5 cellular contexts compared by ENCODE assay signal in genomic region chr5:41183331-41183730, GRCh38. TPM values are rescaled to one million over a fixed set of nuclear protein-coding genes. Genes with fewer than 3 reads are reported as not detected.
"Had no signal": no experiment of that assay in that cellular context is flagged by ENCODE, and none has a peak within 500 bp of the region (broad histone marks: within the 10 kb centered on the region; RNA-seq: fewer than 3 reads in every experiment).

No MANE protein-coding gene starts in this region.

RNA-seq across cellular contexts. Expression of gene C6, which starts 30.0 kb away (rescaled TPM):
- total RNA-seq: activated CD8-positive, alpha-beta T cell treated with anti-CD3 and anti-CD28 coated beads for 36 hours; activated naive CD8-positive, alpha-beta T cell treated with anti-CD3 and anti-CD28 coated beads for 36 hours; activated T-cell treated with anti-CD3 and anti-CD28 coated beads, Interleukin-2, amount 50 U/mL, for 72 hours; activated T-helper 2 cell treated with anti-CD3 and anti-CD28 coated beads, Interferon-gamma antibody, Interleukin-2, Interleukin-4, amounts not matched to agents 10 μg/mL and 5 μg/mL and 100 μg/mL, durations not matched to agents 14 hours and 24 hours and 36 hours; SK-MEL-5 had no signal
